Comparison of ENCODE assay signal across 23 cellular contexts in the genomic region with DNA sequence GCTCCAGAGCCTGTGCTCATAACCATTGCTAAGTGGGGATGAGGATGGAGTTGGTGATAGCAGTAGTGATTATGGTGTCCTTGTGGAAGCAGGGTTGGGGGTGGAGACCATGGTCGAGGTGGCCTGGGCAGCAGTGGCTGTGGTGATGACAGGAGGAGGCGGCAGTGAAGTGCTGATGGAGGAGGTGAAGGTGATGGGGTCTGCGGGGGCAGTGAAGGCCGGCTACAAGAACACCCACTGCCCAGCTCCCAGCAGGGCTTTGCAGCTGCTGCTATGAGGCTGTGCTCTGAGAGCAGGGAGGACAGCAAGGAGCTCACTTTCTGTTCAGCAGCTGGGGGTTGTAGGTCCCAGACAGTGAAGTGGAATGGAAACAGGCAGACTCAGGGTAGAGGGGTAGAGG. TPM values are rescaled to one million over a fixed set of nuclear protein-coding genes. Genes with fewer than 3 reads are reported as not detected.
"Had no signal": no experiment of that assay in that cellular context is flagged by ENCODE, and none has a peak within 500 bp of the region (broad histone marks: within the 10 kb centered on the region; RNA-seq: fewer than 3 reads in every experiment).

No MANE protein-coding gene starts in this region.

- H3K4me2 ChIP-seq: KMS-11 had no signal

- H3K9ac ChIP-seq: KMS-11 had no signal

- H3K27ac ChIP-seq: KMS-11, RWPE1 had no signal

- DNase-seq: Kasumi-1, NCI-H1092, NCI-H1105 treated with DMSO at 0.1 percent for 48 hours, NCI-H1417 treated with DMSO at 0.1 percent for 48 hours, NCI-H146, NCI-H1694 treated with DMSO at 0.1 percent for 48 hours, NCI-H1930, NCI-H2081, NCI-H2107, NCI-H345, NCI-H446 treated with DMSO at 0.1 percent for 48 hours, NCI-H510A treated with DMSO at 0.1 percent for 48 hours, NCI-H526, NCI-H82, PC-3, SHP77 had no signal

- H3K4me3 ChIP-seq: K562 had no signal

- ATAC-seq: K562, Panc1, PC-3 had no signal

RNA-seq across cellular contexts. Expression of gene DMBX1, which starts 15.6 kb away (rescaled TPM):
- total RNA-seq: M059J; OCI-LY7; T-helper 1 cell treated with Interleukin-12 subunit alpha and Interleukin-12 subunit beta and Interleukin-4 antibody, amounts not matched to agents 30 ng/mL and 1 ng/mL, for 36 hours had no signal
